12 cellular contexts compared by ENCODE assay signal in the genomic region with DNA sequence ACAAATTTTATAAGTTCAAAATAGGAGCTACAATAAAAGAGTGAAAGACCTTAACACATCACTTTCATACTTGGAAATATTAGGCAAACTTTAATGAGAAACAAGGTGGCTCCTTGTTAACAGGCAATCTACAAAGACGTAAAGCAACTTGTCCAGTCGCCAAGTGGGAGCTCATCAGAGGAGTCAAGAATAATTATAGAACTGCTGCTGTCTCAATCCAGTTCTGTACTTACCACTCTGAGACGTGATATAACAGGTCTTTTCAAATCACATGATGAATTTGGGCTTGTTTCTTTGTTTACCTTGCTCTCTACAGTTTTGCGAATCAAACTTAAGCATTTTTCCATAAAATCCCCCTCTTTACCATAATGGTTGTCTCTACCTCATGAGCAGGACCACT. TPM values are rescaled to one million over a fixed set of nuclear protein-coding genes. Genes with fewer than 3 reads are reported as not detected.
DNase-seq lines count a peak whose midpoint lies in the region; ATAC-seq, FAIRE-seq and TF ChIP-seq lines count a peak whose summit lies in the region.
"Had no signal": no experiment of that assay in that cellular context is flagged by ENCODE, and none has a peak within 500 bp of the region (broad histone marks: within the 10 kb centered on the region; RNA-seq: fewer than 3 reads in every experiment).

No MANE protein-coding gene starts in this region.

- no peaks in the 10 kb centered on the region for H3K9me1 ChIP-seq in endothelial cell of umbilical vein (replicated peaks; ENCODE audit: control insufficient read depth, extremely low read depth, insufficient read depth, low read length)

- no peaks in the 10 kb centered on the region for H3K9me3 Mint-ChIP-seq in activated CD4-positive, alpha-beta T cell treated with anti-CD3 and anti-CD28 coated beads, Interleukin-2, amount 10 ng/mL, durations not matched to agents 24 days and 14 days

- TF ChIP-seq POLR2A in endothelial cell of umbilical vein (IDR thresholded peaks at IDR 0.05; ENCODE audit: low read depth, low read length) = peak; percentile 33

- H3K27ac Mint-ChIP-seq in activated CD4-positive, alpha-beta T cell treated with anti-CD3 and anti-CD28 coated beads, Interleukin-2, amount 10 ng/mL, durations not matched to agents 24 days and 14 days = no peak overlapping the region

- H3K36me3 ChIP-seq in right atrium auricular region (peaks cover 20% of the 10 kb centered on the region), endothelial cell of umbilical vein (ENCODE audit: control insufficient read depth in 2 of 2, extremely low read depth in 1 of 2, insufficient read depth in 2 of 2, low read length in 2 of 2) (peaks cover 3 to 4% of the 10 kb centered on the region in 2 experiments), upper lobe of right lung (peaks cover 19% of the 10 kb centered on the region), BE2C (no peaks in the 10 kb centered on the region)

- no peaks in the 10 kb centered on the region for H3K27me3 ChIP-seq in right atrium auricular region
- no peaks in the 10 kb centered on the region for H3K27me3 ChIP-seq in right cardiac atrium (ENCODE audit: control insufficient read depth, insufficient read depth)
- H3K27me3 ChIP-seq in endothelial cell of umbilical vein (ENCODE audit: control insufficient read depth in 2 of 2, insufficient read depth in 2 of 2, low read length in 2 of 2) = no peaks in the 10 kb centered on the region
- no peaks in the 10 kb centered on the region for H3K27me3 ChIP-seq in upper lobe of right lung
- H3K27me3 ChIP-seq in BE2C = peaks cover 93% of the 10 kb centered on the region

- H3K27me3 Mint-ChIP-seq in activated CD4-positive, alpha-beta T cell treated with anti-CD3 and anti-CD28 coated beads, Interleukin-2, amount 10 ng/mL, durations not matched to agents 24 days and 14 days = peaks cover 12% of the 10 kb centered on the region

- no peak for DNase-seq in right atrium auricular region (ENCODE audit: low spot score)
- no peak for DNase-seq in right cardiac atrium
- peak; percentile 60 for DNase-seq in endothelial cell of umbilical vein (ENCODE audit: low read depth, low spot score)
- peak; percentile 65 for DNase-seq in myocyte (ENCODE audit: low read depth)
- no peak for DNase-seq in upper lobe of right lung
- DNase-seq in NK-92 treated with Interleukin-12 subunit alpha and Interleukin-12 subunit beta, amount 100 ng/mL, for 24 hours (lab: John Stamatoyannopoulos, UW) = no peak
- DNase-seq in activated CD4-positive, alpha-beta T cell treated with anti-CD3 and anti-CD28 coated beads, Interleukin-2, amount 10 ng/mL, durations not matched to agents 24 days and 14 days = no peak
- no peak for DNase-seq in BE2C
- DNase-seq: foreskin melanocyte, NCI-H2081 had no signal

- no peak for TF ChIP-seq CTCF in right atrium auricular region (IDR thresholded peaks at IDR 0.05)
- no peak for TF ChIP-seq CTCF in endothelial cell of umbilical vein (IDR thresholded peaks at IDR 0.05; ENCODE audit: extremely low read depth in 1 of 2, insufficient read depth in 1 of 2, low read depth in 1 of 2, low read length in 2 of 2)
- no peak for TF ChIP-seq CTCF in upper lobe of right lung (IDR thresholded peaks at IDR 0.05)
- no peak for TF ChIP-seq CTCF in BE2C (IDR thresholded peaks at IDR 0.05; ENCODE audit: low read depth, low read length)

- H3K79me2 ChIP-seq in endothelial cell of umbilical vein (ENCODE audit: control insufficient read depth, insufficient read depth, low read length) = peaks cover 87% of the 10 kb centered on the region

- ATAC-seq in right cardiac atrium (no peak), upper lobe of right lung (no peak)

- H3K9me3 ChIP-seq in right atrium auricular region (no peaks in the 10 kb centered on the region), right cardiac atrium (ENCODE audit: control insufficient read depth, low read length) (no peaks in the 10 kb centered on the region), endothelial cell of umbilical vein (replicated peaks; ENCODE audit: control insufficient read depth, insufficient read depth, low read length) (no peaks in the 10 kb centered on the region), upper lobe of right lung (no peaks in the 10 kb centered on the region), BE2C (no peaks in the 10 kb centered on the region)

- H3K27ac ChIP-seq in right atrium auricular region (peak overlapping the region; percentile 98 to 99), right cardiac atrium (ENCODE audit: low read length) (no peak overlapping the region), endothelial cell of umbilical vein (ENCODE audit: insufficient read depth, low read depth, low read length) (peak overlapping the region; percentile 82), upper lobe of right lung (peak overlapping the region; percentile 98)

- BruUV-seq in endothelial cell of umbilical vein (replicated peaks; lab: Mats Ljungman, UMichigan) = no TSS peak

- H3K4me3 Mint-ChIP-seq in activated CD4-positive, alpha-beta T cell treated with anti-CD3 and anti-CD28 coated beads, Interleukin-2, amount 10 ng/mL, durations not matched to agents 24 days and 14 days = no peak overlapping the region

- H3K9ac ChIP-seq in endothelial cell of umbilical vein (replicated peaks; ENCODE audit: extremely low read depth, insufficient read depth, low read length) = peak overlapping the region; percentile 99

- intact Hi-C loops in right cardiac atrium (cut with DNase I) = no loop called here
- intact Hi-C loops in endothelial cell of umbilical vein (cut with micrococcal nuclease) = no loop called here
- intact Hi-C loops in upper lobe of right lung (cut with DNase I) = no loop called here
- intact Hi-C loops in activated CD4-positive, alpha-beta T cell treated with anti-CD3 and anti-CD28 coated beads, Interleukin-2, amount 10 ng/mL, durations not matched to agents 24 days and 14 days (cut with micrococcal nuclease) = no loop called here

- dilution Hi-C loops in endothelial cell of umbilical vein (cut with MboI; ENCODE audit: extremely low pct_ligation_motif_present, low sequenced_read_pairs) = no loop called here

- CTCF ChIA-PET in endothelial cell of umbilical vein (lab: Charles Lee) = interaction anchor here (4.3 kb wide), 1 partner anchor 30 kb away, joined by 49 read pairs; no protein-coding TSS in a partner anchor

- POLR2A ChIA-PET in endothelial cell of umbilical vein (lab: Charles Lee) = no interaction called here

- WGBS in right cardiac atrium = 44% methylated on average over 4 of the region's 4 CpGs

- H3K4me2 ChIP-seq in endothelial cell of umbilical vein (ENCODE audit: insufficient read depth, low read length) = peak overlapping the region; percentile 90

- H3K4me1 ChIP-seq in right atrium auricular region (peaks cover 0 to 66% of the 10 kb centered on the region in 2 donors), right cardiac atrium (ENCODE audit: control insufficient read depth, insufficient read depth, low read length) (peaks cover 7% of the 10 kb centered on the region), endothelial cell of umbilical vein (ENCODE audit: control insufficient read depth, extremely low read depth, insufficient read depth, low read length) (peaks cover 72% of the 10 kb centered on the region), upper lobe of right lung (peaks cover 58% of the 10 kb centered on the region), BE2C (no peaks in the 10 kb centered on the region)

- no peak overlapping the region for H2AFZ ChIP-seq in endothelial cell of umbilical vein (ENCODE audit: low read depth, low read length)

- H4K20me1 ChIP-seq in endothelial cell of umbilical vein (replicated peaks; ENCODE audit: control insufficient read depth, extremely low read depth, insufficient read depth, low read length) = peaks cover 4% of the 10 kb centered on the region

- H3K36me3 Mint-ChIP-seq in activated CD4-positive, alpha-beta T cell treated with anti-CD3 and anti-CD28 coated beads, Interleukin-2, amount 10 ng/mL, durations not matched to agents 24 days and 14 days (ENCODE audit: low read depth) = peaks cover 39% of the 10 kb centered on the region

- H3K4me3 ChIP-seq in right atrium auricular region (no peak overlapping the region), right cardiac atrium (ENCODE audit: low read length) (no peak overlapping the region), endothelial cell of umbilical vein (replicated peaks in 1 of 3; ENCODE audit: insufficient read depth in 1 of 3, low read depth in 1 of 3, low read length in 3 of 3) (peak overlapping the region in 2 of 3 experiments; percentile 11 to 88), upper lobe of right lung (peak overlapping the region; percentile 94), BE2C (ENCODE audit: low read depth, low read length) (no peak overlapping the region)

- peaks cover 45% of the 10 kb centered on the region for H3K4me1 Mint-ChIP-seq in activated CD4-positive, alpha-beta T cell treated with anti-CD3 and anti-CD28 coated beads, Interleukin-2, amount 10 ng/mL, durations not matched to agents 24 days and 14 days

- no peak for FAIRE-seq in endothelial cell of umbilical vein (lab: Jason Lieb, UNC)
- FAIRE-seq: HTR-8/SVneo had no signal

RNA-seq across cellular contexts. Expression of gene YBX3, which starts 3.6 kb away (rescaled TPM):
- 1,000 to 10,000 TPM in 1 of 2 donors, 100 to 1,000 TPM in 1; 612 to 1,061 TPM for total RNA-seq in right atrium auricular region
- total RNA-seq in right cardiac atrium = 100 to 1,000 TPM; 585 to 928 (median 744) TPM
- polyA plus RNA-seq in right cardiac atrium = 490 TPM
- total RNA-seq in endothelial cell of umbilical vein = 411 and 441 TPM in 2 replicates
- 99.3 and 137 TPM in 2 replicates for polyA plus RNA-seq in endothelial cell of umbilical vein
- 263 and 280 TPM in 2 replicates for polyA plus RNA-seq in endothelial cell of umbilical vein (2011; cell fraction: cytosol; rRNA removed)
- polyA plus RNA-seq in endothelial cell of umbilical vein (2011; cell fraction: nucleus; rRNA removed) = 633 and 651 TPM in 2 replicates
- polyA plus RNA-seq in endothelial cell of umbilical vein (2012) = 349 and 394 TPM in 2 replicates
- 144 and 213 TPM in 2 replicates for polyA minus RNA-seq in endothelial cell of umbilical vein
- polyA minus RNA-seq in endothelial cell of umbilical vein (2011; cell fraction: cytosol; rRNA and poly(A)+ RNA removed) = 77.8 TPM
- polyA minus RNA-seq in endothelial cell of umbilical vein (2011; cell fraction: nucleus; rRNA and poly(A)+ RNA removed) = 604 and 641 TPM in 2 replicates
- total RNA-seq in myocyte = 202 and 228 TPM in 2 replicates
- polyA plus RNA-seq in myocyte (2012) = 280 TPM
- total RNA-seq in upper lobe of right lung = 292 TPM
- total RNA-seq in activated CD4-positive, alpha-beta T cell treated with anti-CD3 and anti-CD28 coated beads, Interleukin-2, amount 10 ng/mL, durations not matched to agents 24 days and 14 days = 199 and 203 TPM in 2 replicates
- 0.77 TPM for polyA plus RNA-seq in BE2C (2012; ENCODE audit: insufficient read depth, insufficient read length, low read depth)

RNA-seq across cellular contexts. Expression of gene STYK1, which starts 45.6 kb away (rescaled TPM):
- total RNA-seq in right atrium auricular region (under 1 TPM in 1 of 2 donors, not detected in 1; 0.12 TPM), right cardiac atrium (under 1 TPM in 1 of 4 donors, not detected in 3; 0.09 TPM), endothelial cell of umbilical vein (14.6 and 15.2 TPM in 2 replicates), myocyte (3.7 and 3.8 TPM in 2 replicates), upper lobe of right lung (0.93 TPM)
- polyA plus RNA-seq in right cardiac atrium (0.02 TPM), endothelial cell of umbilical vein (6.0 and 7.7 TPM in 2 replicates)
- polyA plus RNA-seq in endothelial cell of umbilical vein (2011; cell fraction: cytosol; rRNA removed) = 8.9 and 10.0 TPM in 2 replicates
- polyA plus RNA-seq in endothelial cell of umbilical vein (2011; cell fraction: nucleus; rRNA removed) = 24.1 and 25.8 TPM in 2 replicates
- polyA plus RNA-seq in endothelial cell of umbilical vein (2012) = 13.7 and 18.0 TPM in 2 replicates
- polyA minus RNA-seq in endothelial cell of umbilical vein = 31.6 and 37.7 TPM in 2 replicates
- polyA minus RNA-seq in endothelial cell of umbilical vein (2011; cell fraction: cytosol; rRNA and poly(A)+ RNA removed) = 3.6 TPM
- polyA minus RNA-seq in endothelial cell of umbilical vein (2011; cell fraction: nucleus; rRNA and poly(A)+ RNA removed) = 12.6 and 24.4 TPM in 2 replicates
- polyA plus RNA-seq in myocyte (2012) = 2.1 TPM
- total RNA-seq in activated CD4-positive, alpha-beta T cell treated with anti-CD3 and anti-CD28 coated beads, Interleukin-2, amount 10 ng/mL, durations not matched to agents 24 days and 14 days = not detected in 2 replicates
- polyA plus RNA-seq in BE2C (2012; ENCODE audit: insufficient read depth, insufficient read length, low read depth) = not detected
- total RNA-seq: mesenteric fat pad had no signal

Comparison
In these comparisons a context has a peak if more than half of its experiments do, and no peak if none do; other contexts are left out.
1. DNase-seq: peak in endothelial cell of umbilical vein (single experiment) and myocyte (single experiment); none in right atrium auricular region (single experiment), right cardiac atrium (0 of 3), upper lobe of right lung (single experiment), NK-92 treated with Interleukin-12 subunit alpha and Interleukin-12 subunit beta, amount 100 ng/mL, for 24 hours (single experiment), activated CD4-positive, alpha-beta T cell treated with anti-CD3 and anti-CD28 coated beads, Interleukin-2, amount 10 ng/mL, durations not matched to agents 24 days and 14 days (single experiment) and BE2C (single experiment).
2. H3K4me3 ChIP-seq: peak in endothelial cell of umbilical vein (2 of 3) and upper lobe of right lung (single experiment); none in right atrium auricular region (0 of 2), right cardiac atrium (single experiment) and BE2C (single experiment).